Comparison of ENCODE assay signal across 23 cellular contexts in the genomic region with DNA sequence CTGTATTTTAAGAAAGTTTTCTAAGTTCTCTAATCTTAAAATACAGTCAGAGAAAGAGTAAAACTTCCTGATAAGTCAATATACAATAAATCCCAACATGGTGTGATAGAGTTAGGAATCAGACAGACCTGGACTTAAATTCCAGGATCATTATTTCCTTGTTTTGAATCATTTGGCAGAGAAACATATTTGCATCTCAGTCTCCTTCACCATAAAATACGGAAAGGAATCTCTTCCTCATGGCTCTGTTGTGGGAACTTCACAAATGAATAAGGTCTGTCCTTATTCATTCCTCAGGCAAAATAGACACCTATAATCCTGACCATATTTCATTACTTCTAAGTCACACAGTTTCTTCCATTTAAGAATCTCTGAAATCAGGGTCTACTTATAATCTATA. TPM values are rescaled to one million over a fixed set of nuclear protein-coding genes. Genes with fewer than 3 reads are reported as not detected.
"Had no signal": no experiment of that assay in that cellular context is flagged by ENCODE, and none has a peak within 500 bp of the region (broad histone marks: within the 10 kb centered on the region; RNA-seq: fewer than 3 reads in every experiment).

No MANE protein-coding gene starts in this region.

- H3K4me1 Mint-ChIP-seq: memory B cell, naive B cell had no signal

- H3K27me3 Mint-ChIP-seq: effector memory CD8-positive, alpha-beta T cell; naive B cell had no signal

- H3K27ac ChIP-seq: colonic mucosa, esophagus muscularis mucosa, foreskin keratinocyte, gastroesophageal sphincter, heart right ventricle, left lung, lower lobe of right lung had no signal

- FAIRE-seq: frontal cortex, kidney had no signal

- H3K27me3 ChIP-seq: colonic mucosa, esophagus muscularis mucosa, foreskin keratinocyte, gastroesophageal sphincter, heart right ventricle, left lung had no signal

- H3K36me3 Mint-ChIP-seq: memory B cell; naive B cell; naive thymus-derived CD8-positive, alpha-beta T cell had no signal

- H3K9me3 ChIP-seq: colonic mucosa, esophagus muscularis mucosa, gastroesophageal sphincter, heart right ventricle, left lung, lower lobe of right lung had no signal

- H3K9me3 Mint-ChIP-seq: dendritic cell treated with granulocyte-macrophage colony-stimulating factor and Interleukin-4, amounts not matched to agents 40 ng/mL and 50 ng/mL, for 4 days; effector memory CD8-positive, alpha-beta T cell; endodermal cell; memory B cell; naive B cell; naive thymus-derived CD8-positive, alpha-beta T cell had no signal

- H3K4me3 Mint-ChIP-seq: dendritic cell treated with granulocyte-macrophage colony-stimulating factor and Interleukin-4, amounts not matched to agents 40 ng/mL and 50 ng/mL, for 4 days; effector memory CD8-positive, alpha-beta T cell; endodermal cell; memory B cell; naive B cell; naive thymus-derived CD8-positive, alpha-beta T cell had no signal

- H3K4me3 ChIP-seq: colonic mucosa, esophagus muscularis mucosa, gastroesophageal sphincter, heart right ventricle, left lung, lower lobe of right lung had no signal

- DNase-seq: colonic mucosa; cortex of kidney; effector CD8-positive, alpha-beta T cell; effector memory CD8-positive, alpha-beta T cell; endodermal cell; foreskin keratinocyte; heart right ventricle; hippocampal formation; islet precursor cell; kidney; kidney glomerular epithelial cell; left lung; left ventricle myocardium superior; lower lobe of right lung; mesendoderm; midbrain; naive B cell; naive thymus-derived CD8-positive, alpha-beta T cell had no signal

- H3K36me3 ChIP-seq: colonic mucosa, esophagus muscularis mucosa, gastroesophageal sphincter, heart right ventricle, left lung, lower lobe of right lung had no signal

- ATAC-seq: effector memory CD8-positive, alpha-beta T cell; foreskin keratinocyte; gastroesophageal sphincter; heart right ventricle; left lung; left ventricle myocardium superior; lower lobe of right lung; naive thymus-derived CD8-positive, alpha-beta T cell had no signal

- H3K27ac Mint-ChIP-seq: dendritic cell treated with granulocyte-macrophage colony-stimulating factor and Interleukin-4, amounts not matched to agents 40 ng/mL and 50 ng/mL, for 4 days; endodermal cell; memory B cell; naive B cell; naive thymus-derived CD8-positive, alpha-beta T cell had no signal

- H3K4me1 ChIP-seq: colonic mucosa, esophagus muscularis mucosa, foreskin keratinocyte, gastroesophageal sphincter, heart right ventricle, left lung, lower lobe of right lung had no signal

RNA-seq across cellular contexts. Expression of gene SERP2, which starts 19.3 kb away (rescaled TPM):
- total RNA-seq: naive thymus-derived CD8-positive, alpha-beta T cell had no signal
